14 cellular contexts compared by ENCODE assay signal in genomic region chr3:128402319-128402718, GRCh38.
"Had no signal": no experiment of that assay in that cellular context is flagged by ENCODE, and none has a peak within 500 bp of the region (broad histone marks: within the 10 kb centered on the region; RNA-seq: fewer than 3 reads in every experiment).

No MANE protein-coding gene starts in this region.

- ATAC-seq: activated CD8-positive, alpha-beta T cell treated with anti-CD3 and anti-CD28 coated beads, Interleukin-2, amount 10 ng/mL, durations not matched to agents 7 days and 5 days; left lobe of liver; sciatic nerve; stimulated activated memory B cell treated with anti-CD40 and anti-IgM and Interleukin-4, amounts not matched to agents 10 μg/mL and 1 μg/mL and 100 μg/mL, for 72 hours had no signal

- DNase-seq: activated CD4-positive, alpha-beta T cell treated with anti-CD3 and anti-CD28 coated beads, Interleukin-2, amount 10 ng/mL, durations not matched to agents 7 days and 5 days; activated CD8-positive, alpha-beta T cell treated with anti-CD3 and anti-CD28 coated beads, Interleukin-2, amount 10 ng/mL, durations not matched to agents 7 days and 5 days; activated naive CD4-positive, alpha-beta T cell treated with Interleukin-2 at 50 U/mL for 16 hours; activated naive CD8-positive, alpha-beta T cell treated with anti-CD3 and anti-CD28 coated beads, Interleukin-2, amount 10 ng/mL, durations not matched to agents 7 days and 5 days; activated T-cell treated with anti-CD3 and anti-CD28 coated beads, Interleukin-2, amount 50 U/mL, for 24 hours; amygdala; caudate nucleus; dorsolateral prefrontal cortex; ovary; stimulated activated CD4-positive, alpha-beta T cell treated with anti-CD3 and anti-CD28 coated beads, Interleukin-4, amount 100 ng/mL, for 4 hours; T-helper 9 cell had no signal

- H3K4me3 ChIP-seq: dorsolateral prefrontal cortex, ovary had no signal

- H3K9me3 ChIP-seq: ovary had no signal

- H3K27me3 ChIP-seq: dorsolateral prefrontal cortex, ovary had no signal

- H3K36me3 ChIP-seq: ovary had no signal

- H3K27ac ChIP-seq: dorsolateral prefrontal cortex, ovary had no signal
